1 cellular context compared by ENCODE assay signal in the genomic region with DNA sequence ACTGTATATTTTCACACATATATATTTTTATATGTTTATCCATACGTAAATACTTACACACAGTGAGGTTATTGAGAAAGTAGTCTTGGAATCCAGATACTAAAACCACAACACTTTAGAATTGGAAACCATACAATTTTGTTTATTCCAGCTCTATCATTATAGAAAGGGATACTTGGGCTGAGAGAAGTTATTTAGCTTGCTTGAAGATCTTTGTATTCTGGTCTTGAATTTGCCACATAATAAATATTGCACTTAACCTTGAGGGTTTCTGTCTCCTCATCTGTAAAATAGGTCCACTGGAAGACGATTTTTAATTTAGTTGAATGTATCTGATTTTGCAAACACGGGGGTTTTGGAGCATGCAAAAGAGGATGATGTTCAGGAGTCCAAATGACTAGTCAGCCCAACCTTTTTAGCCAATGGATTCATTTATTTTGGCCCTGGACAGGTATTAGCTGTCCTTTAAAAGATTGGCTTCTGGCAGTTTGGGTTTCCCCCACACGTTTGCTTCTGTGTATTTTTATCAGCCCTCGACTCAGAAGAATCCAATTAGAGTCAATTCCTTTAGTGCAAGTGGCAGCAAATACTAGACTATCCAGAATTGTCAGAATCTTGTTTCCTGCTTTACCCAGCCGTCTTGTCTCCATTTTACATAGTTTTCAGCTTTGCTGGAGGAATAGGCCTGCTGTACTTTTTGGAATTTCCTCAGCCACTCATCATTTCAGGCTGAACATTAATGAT.
TF ChIP-seq lines count a peak whose summit lies in the region.

No MANE protein-coding gene starts in this region.

TF ChIP-seq in GM12878, 131 proteins besides CTCF, POLR2A, EP300 and RAD21 (continued from another document):
- TF ChIP-seq, protein P1, sequence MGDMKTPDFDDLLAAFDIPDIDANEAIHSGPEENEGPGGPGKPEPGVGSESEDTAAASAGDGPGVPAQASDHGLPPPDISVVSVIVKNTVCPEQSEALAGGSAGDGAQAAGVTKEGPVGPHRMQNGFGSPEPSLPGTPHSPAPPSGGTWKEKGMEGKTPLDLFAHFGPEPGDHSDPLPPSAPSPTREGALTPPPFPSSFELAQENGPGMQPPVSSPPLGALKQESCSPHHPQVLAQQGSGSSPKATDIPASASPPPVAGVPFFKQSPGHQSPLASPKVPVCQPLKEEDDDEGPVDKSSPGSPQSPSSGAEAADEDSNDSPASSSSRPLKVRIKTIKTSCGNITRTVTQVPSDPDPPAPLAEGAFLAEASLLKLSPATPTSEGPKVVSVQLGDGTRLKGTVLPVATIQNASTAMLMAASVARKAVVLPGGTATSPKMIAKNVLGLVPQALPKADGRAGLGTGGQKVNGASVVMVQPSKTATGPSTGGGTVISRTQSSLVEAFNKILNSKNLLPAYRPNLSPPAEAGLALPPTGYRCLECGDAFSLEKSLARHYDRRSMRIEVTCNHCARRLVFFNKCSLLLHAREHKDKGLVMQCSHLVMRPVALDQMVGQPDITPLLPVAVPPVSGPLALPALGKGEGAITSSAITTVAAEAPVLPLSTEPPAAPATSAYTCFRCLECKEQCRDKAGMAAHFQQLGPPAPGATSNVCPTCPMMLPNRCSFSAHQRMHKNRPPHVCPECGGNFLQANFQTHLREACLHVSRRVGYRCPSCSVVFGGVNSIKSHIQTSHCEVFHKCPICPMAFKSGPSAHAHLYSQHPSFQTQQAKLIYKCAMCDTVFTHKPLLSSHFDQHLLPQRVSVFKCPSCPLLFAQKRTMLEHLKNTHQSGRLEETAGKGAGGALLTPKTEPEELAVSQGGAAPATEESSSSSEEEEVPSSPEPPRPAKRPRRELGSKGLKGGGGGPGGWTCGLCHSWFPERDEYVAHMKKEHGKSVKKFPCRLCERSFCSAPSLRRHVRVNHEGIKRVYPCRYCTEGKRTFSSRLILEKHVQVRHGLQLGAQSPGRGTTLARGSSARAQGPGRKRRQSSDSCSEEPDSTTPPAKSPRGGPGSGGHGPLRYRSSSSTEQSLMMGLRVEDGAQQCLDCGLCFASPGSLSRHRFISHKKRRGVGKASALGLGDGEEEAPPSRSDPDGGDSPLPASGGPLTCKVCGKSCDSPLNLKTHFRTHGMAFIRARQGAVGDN (IDR thresholded peaks at IDR 0.05), result no peak
- TF ChIP-seq YBX1 (IDR thresholded peaks at IDR 0.05) (no peak), ZNF207 (IDR thresholded peaks at IDR 0.05; ENCODE audit: borderline replicate concordance) (no peak; the same call in 1 of the 2 replicates), EGR1 (IDR thresholded peaks at IDR 0.05; ENCODE audit: borderline replicate concordance in 1 of 2, low read depth in 2 of 2, low read length in 2 of 2) (no peak)
- TF ChIP-seq, protein P2, sequence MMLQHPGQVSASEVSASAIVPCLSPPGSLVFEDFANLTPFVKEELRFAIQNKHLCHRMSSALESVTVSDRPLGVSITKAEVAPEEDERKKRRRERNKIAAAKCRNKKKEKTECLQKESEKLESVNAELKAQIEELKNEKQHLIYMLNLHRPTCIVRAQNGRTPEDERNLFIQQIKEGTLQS (IDR thresholded peaks at IDR 0.05; ENCODE audit: borderline replicate concordance, extremely low read depth, low read depth, low read length), result no peak
- TF ChIP-seq, protein P3, sequence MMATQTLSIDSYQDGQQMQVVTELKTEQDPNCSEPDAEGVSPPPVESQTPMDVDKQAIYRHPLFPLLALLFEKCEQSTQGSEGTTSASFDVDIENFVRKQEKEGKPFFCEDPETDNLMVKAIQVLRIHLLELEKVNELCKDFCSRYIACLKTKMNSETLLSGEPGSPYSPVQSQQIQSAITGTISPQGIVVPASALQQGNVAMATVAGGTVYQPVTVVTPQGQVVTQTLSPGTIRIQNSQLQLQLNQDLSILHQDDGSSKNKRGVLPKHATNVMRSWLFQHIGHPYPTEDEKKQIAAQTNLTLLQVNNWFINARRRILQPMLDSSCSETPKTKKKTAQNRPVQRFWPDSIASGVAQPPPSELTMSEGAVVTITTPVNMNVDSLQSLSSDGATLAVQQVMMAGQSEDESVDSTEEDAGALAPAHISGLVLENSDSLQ (IDR thresholded peaks at IDR 0.05), result no peak
